ENCODE assay signal across 8 cellular contexts in genomic region chr17:68011199-68011665, GRCh38. TPM values are rescaled to one million over a fixed set of nuclear protein-coding genes. Genes with fewer than 3 reads are reported as not detected.
DNase-seq lines count a peak whose midpoint lies in the region; ATAC-seq, FAIRE-seq and TF ChIP-seq lines count a peak whose summit lies in the region.

No MANE protein-coding gene starts in this region.

- H3K36me3 ChIP-seq in pancreas: no peaks in the 10 kb centered on the region
- H3K36me3 ChIP-seq in uterus: no peaks in the 10 kb centered on the region

- no peaks in the 10 kb centered on the region for H3K27me3 ChIP-seq in pancreas
- no peaks in the 10 kb centered on the region for H3K27me3 ChIP-seq in uterus

- no peak for TF ChIP-seq POLR2A in uterus (IDR thresholded peaks at IDR 0.05)

- ATAC-seq in GM21360 (IDR thresholded peaks at IDR 0.05; ENCODE audit: unreplicated experiment) (peak; percentile 70), pancreas (peak in 3 of 4 donors; percentile 85 to 92 (median 87)), HG02759 (IDR thresholded peaks at IDR 0.05; ENCODE audit: unreplicated experiment) (no peak)

- FAIRE-seq in pancreas (lab: Jason Lieb, UNC): no peak

- no peak overlapping the region for H3K27ac ChIP-seq in pancreas
- H3K27ac ChIP-seq in uterus: no peak overlapping the region

- no peaks in the 10 kb centered on the region for H3K4me1 ChIP-seq in pancreas
- no peaks in the 10 kb centered on the region for H3K4me1 ChIP-seq in uterus

- DNase-seq in AG08396 (ENCODE audit: low spot score): peak; percentile 34
- peak; percentile 44 to 45 for DNase-seq in NOMO-1 (lab: John Stamatoyannopoulos, UW; ENCODE audit: unreplicated experiment in 2 of 2)
- DNase-seq in activated T-cell treated with anti-CD3 and anti-CD28 coated beads for 1 hour (ENCODE audit: low read depth): peak; percentile 55
- DNase-seq in fibroblast of mammary gland (ENCODE audit: low read depth): peak; percentile 40
- peak in 3 of 6 donors; percentile 43 to 81 (median 46) for DNase-seq in pancreas
- peak in 1 of 2 donors; percentile 36 for DNase-seq in uterus

- intact Hi-C loops in pancreas (cut with DNase I) (no loop called here), uterus (cut with DNase I; ENCODE audit: low total_unique reads) (no loop called here)

- TF ChIP-seq CTCF in fibroblast of mammary gland (conservative IDR thresholded peaks at IDR 0.05; ENCODE audit: control insufficient read depth, insufficient read depth, low read depth, low read length): peak; percentile 68
- TF ChIP-seq CTCF in pancreas (IDR thresholded peaks at IDR 0.05): peak; percentile 27 to 63 (median 47)
- peak; percentile 50 to 60 (median 55) for TF ChIP-seq CTCF in uterus (IDR thresholded peaks at IDR 0.05)

- no peaks in the 10 kb centered on the region for H3K9me3 ChIP-seq in pancreas
- H3K9me3 ChIP-seq in uterus: no peaks in the 10 kb centered on the region

- peak overlapping the region; percentile 12 for H3K4me3 ChIP-seq in fibroblast of mammary gland (ENCODE audit: control insufficient read depth, low read depth, low read length)
- H3K4me3 ChIP-seq in pancreas: no peak overlapping the region
- H3K4me3 ChIP-seq in uterus: no peak overlapping the region

- WGBS in pancreas, 2 donors: 38 to 40% methylated on average over 20 of the region's 20 CpGs

RNA-seq across cellular contexts. Expression of gene C17orf58, which starts 15.0 kb away (rescaled TPM):
- total RNA-seq in pancreas (1 to 10 TPM; 3.0 to 8.7 (median 5.5) TPM), uterus (10 to 100 TPM in 2 of 4 donors, 1 to 10 TPM in 2; 2.6 to 20.3 (median 7.6) TPM)
- 1 to 10 TPM; 4.8 to 7.5 TPM for polyA plus RNA-seq in pancreas

RNA-seq across cellular contexts. Expression of gene KPNA2, which starts 24.3 kb away (rescaled TPM):
- total RNA-seq in pancreas (10 to 100 TPM in 2 of 6 donors, 1 to 10 TPM in 4; 3.3 to 10.5 (median 5.7) TPM), uterus (10 to 100 TPM in 3 of 4 donors, 1 to 10 TPM in 1; 7.1 to 68.9 (median 39.2) TPM)
- polyA plus RNA-seq in pancreas: 1 to 10 TPM; 4.4 to 7.4 TPM
